Comparison of ENCODE assay signal across 11 cellular contexts in genomic region chr12:46179693-46180452, GRCh38.
A peak's percentile ranks its signal among the peaks of the same experiment; 100 is the strongest.
DNase-seq lines count a peak whose midpoint lies in the region; ATAC-seq and TF ChIP-seq lines count a peak whose summit lies in the region.
"Had no signal": no experiment of that assay in that cellular context is flagged by ENCODE, and none has a peak within 500 bp of the region (broad histone marks: within the 10 kb centered on the region; RNA-seq: fewer than 3 reads in every experiment).

No MANE protein-coding gene starts in this region.

- peaks cover 60% of the 10 kb centered on the region for H3K4me1 Mint-ChIP-seq in activated naive CD8-positive, alpha-beta T cell treated with anti-CD3 and anti-CD28 coated beads, Interleukin-2, amount 50 U/mL, for 24 hours

- no peak overlapping the region for H3K4me3 Mint-ChIP-seq in activated naive CD8-positive, alpha-beta T cell treated with anti-CD3 and anti-CD28 coated beads, Interleukin-2, amount 50 U/mL, for 24 hours

- H3K27me3 Mint-ChIP-seq in activated naive CD8-positive, alpha-beta T cell treated with anti-CD3 and anti-CD28 coated beads, Interleukin-2, amount 50 U/mL, for 24 hours, result no peaks in the 10 kb centered on the region

- TF ChIP-seq CTCF in GM12865 (IDR thresholded peaks at IDR 0.05; ENCODE audit: insufficient read depth, low read depth, low read length, missing control alignments), result no peak

- H3K36me3 Mint-ChIP-seq in activated naive CD8-positive, alpha-beta T cell treated with anti-CD3 and anti-CD28 coated beads, Interleukin-2, amount 50 U/mL, for 24 hours (ENCODE audit: low read depth), result peaks cover 8% of the 10 kb centered on the region

- H3K4me3 ChIP-seq in GM12865 (ENCODE audit: low read depth, low read length), result no peak overlapping the region

- H3K27ac Mint-ChIP-seq in activated naive CD8-positive, alpha-beta T cell treated with anti-CD3 and anti-CD28 coated beads, Interleukin-2, amount 50 U/mL, for 24 hours, result peak overlapping the region; percentile 37

- H3K9me3 Mint-ChIP-seq in activated naive CD8-positive, alpha-beta T cell treated with anti-CD3 and anti-CD28 coated beads, Interleukin-2, amount 50 U/mL, for 24 hours, result no peaks in the 10 kb centered on the region

- ATAC-seq in GM19467 (IDR thresholded peaks at IDR 0.05; ENCODE audit: unreplicated experiment), result peak; percentile 70
- ATAC-seq in HG03066 (IDR thresholded peaks at IDR 0.05; ENCODE audit: low read depth, unreplicated experiment), result peak; percentile 52
- ATAC-seq in activated naive CD8-positive, alpha-beta T cell treated with anti-CD3 and anti-CD28 coated beads, Interleukin-2, amount 50 U/mL, for 24 hours, result no peak

- peak; percentile 53 for DNase-seq in GM12865 (ENCODE audit: low read depth)
- no peak for DNase-seq in activated naive CD8-positive, alpha-beta T cell treated with anti-CD3 and anti-CD28 coated beads, Interleukin-2, amount 50 U/mL, for 24 hours
- no peak for DNase-seq in NCI-H345 treated with DMSO at 0.1 percent for 48 hours (lab: John Stamatoyannopoulos, UW; ENCODE audit: unreplicated experiment)
- DNase-seq in HCEC 1CT, result no peak
- DNase-seq in OCI-M1 (lab: John Stamatoyannopoulos, UW), result no peak
- DNase-seq in activated naive CD4-positive, alpha-beta T cell treated with Interleukin-2 at 50 U/mL for 16 hours, result no peak
- DNase-seq: activated gamma-delta T cell treated with Interleukin-2 at 50 U/mL for 16 hours; DMS53; stimulated activated CD4-positive, alpha-beta T cell treated with anti-CD3 and anti-CD28 coated beads, Interleukin-4, amount 100 ng/mL, for 4 hours had no signal
